In the genomic region with DNA sequence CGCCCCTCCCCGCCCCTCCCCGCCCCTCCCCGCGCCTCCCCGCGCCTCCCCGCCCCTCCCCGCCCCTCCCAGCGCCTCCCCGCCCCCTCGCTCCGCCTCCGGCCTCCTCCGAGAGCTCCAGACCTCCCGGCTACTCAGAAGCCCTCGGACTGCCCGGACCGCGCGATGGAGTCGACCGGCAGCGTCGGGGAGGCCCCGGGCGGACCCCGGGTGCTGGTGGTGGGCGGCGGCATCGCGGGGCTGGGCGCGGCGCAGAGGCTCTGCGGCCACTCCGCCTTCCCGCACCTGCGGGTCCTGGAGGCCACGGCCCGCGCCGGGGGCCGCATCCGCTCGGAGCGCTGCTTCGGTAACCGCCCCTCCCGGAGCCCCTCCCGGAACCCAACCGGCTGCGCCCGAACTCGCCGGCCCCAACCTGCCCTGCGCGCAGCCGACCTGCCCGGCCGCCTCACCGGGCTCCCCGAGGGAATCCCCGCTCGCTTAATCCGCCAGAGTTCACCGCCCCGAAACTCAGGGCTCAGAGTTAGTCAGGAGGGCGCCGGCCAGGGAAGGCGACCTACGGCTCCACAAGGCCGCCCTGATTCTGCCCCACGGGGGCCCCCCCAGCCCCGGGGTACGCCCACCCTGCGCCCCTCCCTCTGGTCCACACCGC, we compare ENCODE assay signal across 8 cellular contexts.
DNase-seq lines count a peak whose midpoint lies in the region; ATAC-seq and TF ChIP-seq lines count a peak whose summit lies in the region.

Gene PAOX (plus strand): TSS at position 111 of the 649 bp plus-strand sequence. CDS start 55 bp downstream, at position 166.

- peaks cover 20% of the 10 kb centered on the region for H3K4me1 ChIP-seq in OCI-LY3 (ENCODE audit: low read length)

- no peak for TF ChIP-seq CTCF in OCI-LY3 (IDR thresholded peaks at IDR 0.05; ENCODE audit: low read depth, low read length)

- H3K27me3 ChIP-seq in OCI-LY3 (ENCODE audit: low read depth, low read length): no peaks in the 10 kb centered on the region

- H4K20me1 ChIP-seq in OCI-LY3 (ENCODE audit: insufficient read depth, low read length): no peaks in the 10 kb centered on the region

- H3K4me1 Mint-ChIP-seq in activated naive CD4-positive, alpha-beta T cell treated with anti-CD3 and anti-CD28 coated beads, Interleukin-2, amount 10 ng/mL, durations not matched to agents 7 days and 5 days: peaks cover 8% of the 10 kb centered on the region

- H3K79me2 ChIP-seq in OCI-LY3 (ENCODE audit: low read length): no peaks in the 10 kb centered on the region

- no peaks in the 10 kb centered on the region for H3K9me3 ChIP-seq in OCI-LY3 (ENCODE audit: insufficient read depth, low read length)

- H3K9me3 Mint-ChIP-seq in activated naive CD4-positive, alpha-beta T cell treated with anti-CD3 and anti-CD28 coated beads, Interleukin-2, amount 10 ng/mL, durations not matched to agents 7 days and 5 days: no peaks in the 10 kb centered on the region

- peak within 1 kb of the TSS; percentile 28 for H3K27ac ChIP-seq in OCI-LY3 (ENCODE audit: low read length)

- H2AFZ ChIP-seq in OCI-LY3 (ENCODE audit: low read depth, low read length): peak within 1 kb of the TSS; percentile 46; the same call in 1 of the 2 replicates

- H3K27me3 Mint-ChIP-seq in activated naive CD4-positive, alpha-beta T cell treated with anti-CD3 and anti-CD28 coated beads, Interleukin-2, amount 10 ng/mL, durations not matched to agents 7 days and 5 days: peaks cover 46% of the 10 kb centered on the region

- H3K4me3 ChIP-seq in OCI-LY3 (ENCODE audit: low read length): peak within 1 kb of the TSS; percentile 91

- no peaks in the 10 kb centered on the region for H3K36me3 Mint-ChIP-seq in activated naive CD4-positive, alpha-beta T cell treated with anti-CD3 and anti-CD28 coated beads, Interleukin-2, amount 10 ng/mL, durations not matched to agents 7 days and 5 days

- peak within 1 kb of the TSS; percentile 72 for H3K9ac ChIP-seq in OCI-LY3 (ENCODE audit: low read length)

- peak in 2 of 3 experiments; percentile 33 to 57 for DNase-seq in NCI-H1417 (lab: John Stamatoyannopoulos, UW)
- no peak for DNase-seq in NCI-H1417 treated with DMSO at 0.1 percent for 48 hours (lab: John Stamatoyannopoulos, UW)
- peak; percentile 72 for DNase-seq in activated naive CD4-positive, alpha-beta T cell treated with anti-CD3 and anti-CD28 coated beads, Interleukin-2, amount 10 ng/mL, durations not matched to agents 7 days and 5 days
- DNase-seq in globus pallidus (ENCODE audit: low spot score): peak; percentile 77
- DNase-seq in nucleus accumbens (lab: John Stamatoyannopoulos, UW): peak in 46 of 56 donors; percentile 3 to 78 (median 53)
- no peak for DNase-seq in GOT3 (lab: John Stamatoyannopoulos, UW)

- H3K4me2 ChIP-seq in OCI-LY3 (ENCODE audit: low read length): peak within 1 kb of the TSS; percentile 88

- CTCF ChIA-PET in activated naive CD4-positive, alpha-beta T cell treated with anti-CD3 and anti-CD28 coated beads, Interleukin-2, amount 10 ng/mL, durations not matched to agents 7 days and 5 days (lab: Charles Lee): no interaction called here

- H3K36me3 ChIP-seq in OCI-LY3 (replicated peaks; ENCODE audit: low read depth, low read length): no peaks in the 10 kb centered on the region

- peak within 1 kb of the TSS; percentile 78 for H3K4me3 Mint-ChIP-seq in activated naive CD4-positive, alpha-beta T cell treated with anti-CD3 and anti-CD28 coated beads, Interleukin-2, amount 10 ng/mL, durations not matched to agents 7 days and 5 days

- ATAC-seq in HG02678 (IDR thresholded peaks at IDR 0.05; ENCODE audit: unreplicated experiment): peak; percentile 61

- H3K27ac Mint-ChIP-seq in activated naive CD4-positive, alpha-beta T cell treated with anti-CD3 and anti-CD28 coated beads, Interleukin-2, amount 10 ng/mL, durations not matched to agents 7 days and 5 days: no peak within 1 kb of the TSS

Comparison
In these comparisons a context has a peak if more than half of its experiments do, and no peak if none do; other contexts are left out.
1. DNase-seq: peak in NCI-H1417 (2 of 3), activated naive CD4-positive, alpha-beta T cell treated with anti-CD3 and anti-CD28 coated beads, Interleukin-2, amount 10 ng/mL, durations not matched to agents 7 days and 5 days (single experiment), globus pallidus (single experiment) and nucleus accumbens (46 of 56); none in NCI-H1417 treated with DMSO at 0.1 percent for 48 hours (single experiment) and GOT3 (single experiment).